Comparison of ENCODE assay signal across 1 cellular context in the genomic region with DNA sequence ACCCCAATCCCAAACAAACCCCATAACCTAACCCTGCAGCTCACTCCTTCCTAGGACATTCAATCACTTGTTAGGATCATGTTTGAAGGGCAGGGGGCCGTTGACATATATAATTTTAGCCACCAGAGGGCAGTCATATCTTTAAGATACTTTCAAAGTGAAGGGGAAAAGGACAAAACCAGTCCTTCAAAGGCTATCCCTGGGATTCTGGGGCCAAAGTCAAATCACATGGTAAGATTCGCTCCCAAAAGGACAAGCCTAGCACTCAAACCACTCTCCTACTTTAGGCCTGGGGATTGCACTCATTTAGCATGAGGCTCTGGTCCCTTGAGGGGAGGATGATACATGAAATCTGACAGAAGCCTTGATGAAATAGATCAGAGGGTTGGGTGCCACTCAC.
TF ChIP-seq lines count a peak whose summit lies in the region.

No MANE protein-coding gene starts in this region.

TF ChIP-seq in neural cell, 6 proteins besides CTCF, POLR2A, EP300 and RAD21 (continued from another document):
- TF ChIP-seq, protein P1, sequence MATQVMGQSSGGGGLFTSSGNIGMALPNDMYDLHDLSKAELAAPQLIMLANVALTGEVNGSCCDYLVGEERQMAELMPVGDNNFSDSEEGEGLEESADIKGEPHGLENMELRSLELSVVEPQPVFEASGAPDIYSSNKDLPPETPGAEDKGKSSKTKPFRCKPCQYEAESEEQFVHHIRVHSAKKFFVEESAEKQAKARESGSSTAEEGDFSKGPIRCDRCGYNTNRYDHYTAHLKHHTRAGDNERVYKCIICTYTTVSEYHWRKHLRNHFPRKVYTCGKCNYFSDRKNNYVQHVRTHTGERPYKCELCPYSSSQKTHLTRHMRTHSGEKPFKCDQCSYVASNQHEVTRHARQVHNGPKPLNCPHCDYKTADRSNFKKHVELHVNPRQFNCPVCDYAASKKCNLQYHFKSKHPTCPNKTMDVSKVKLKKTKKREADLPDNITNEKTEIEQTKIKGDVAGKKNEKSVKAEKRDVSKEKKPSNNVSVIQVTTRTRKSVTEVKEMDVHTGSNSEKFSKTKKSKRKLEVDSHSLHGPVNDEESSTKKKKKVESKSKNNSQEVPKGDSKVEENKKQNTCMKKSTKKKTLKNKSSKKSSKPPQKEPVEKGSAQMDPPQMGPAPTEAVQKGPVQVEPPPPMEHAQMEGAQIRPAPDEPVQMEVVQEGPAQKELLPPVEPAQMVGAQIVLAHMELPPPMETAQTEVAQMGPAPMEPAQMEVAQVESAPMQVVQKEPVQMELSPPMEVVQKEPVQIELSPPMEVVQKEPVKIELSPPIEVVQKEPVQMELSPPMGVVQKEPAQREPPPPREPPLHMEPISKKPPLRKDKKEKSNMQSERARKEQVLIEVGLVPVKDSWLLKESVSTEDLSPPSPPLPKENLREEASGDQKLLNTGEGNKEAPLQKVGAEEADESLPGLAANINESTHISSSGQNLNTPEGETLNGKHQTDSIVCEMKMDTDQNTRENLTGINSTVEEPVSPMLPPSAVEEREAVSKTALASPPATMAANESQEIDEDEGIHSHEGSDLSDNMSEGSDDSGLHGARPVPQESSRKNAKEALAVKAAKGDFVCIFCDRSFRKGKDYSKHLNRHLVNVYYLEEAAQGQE (IDR thresholded peaks at IDR 0.05; ENCODE audit: borderline replicate concordance), result no peak
- peak; percentile 82 for TF ChIP-seq SMC3 (conservative IDR thresholded peaks at IDR 0.05; ENCODE audit: poor library complexity)
TF ChIP-seq in neural cell: peak in this region for 1.
